Comparison of ENCODE assay signal across 10 cellular contexts in the genomic region with DNA sequence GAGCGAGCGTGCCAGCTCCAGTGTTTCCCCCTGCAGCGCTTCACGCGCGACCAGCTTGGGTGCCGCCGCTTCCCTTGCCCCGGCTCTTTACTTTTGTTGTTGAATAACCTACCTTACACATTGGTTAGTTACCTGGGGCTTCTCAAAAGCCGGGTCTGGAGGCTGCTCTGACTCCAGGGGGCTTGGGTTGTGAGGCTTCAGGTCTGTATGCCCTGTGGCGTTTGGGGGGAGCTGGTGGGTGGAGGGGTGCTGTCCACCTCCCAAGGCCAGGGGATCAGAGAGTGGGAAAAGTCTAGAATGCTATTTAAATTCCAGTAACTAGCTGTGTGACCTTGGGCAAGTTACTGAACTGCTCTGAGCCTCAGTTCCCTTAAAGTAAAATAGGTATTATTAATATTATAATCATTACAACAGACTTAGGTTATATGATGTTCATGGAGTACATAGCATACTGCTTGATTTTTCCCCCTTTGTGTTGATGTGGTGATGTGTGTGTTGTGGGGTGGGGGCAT. TPM values are rescaled to one million over a fixed set of nuclear protein-coding genes. Genes with fewer than 3 reads are reported as not detected.
A peak's percentile ranks its signal among the peaks of the same experiment; 100 is the strongest.
DNase-seq lines count a peak whose midpoint lies in the region; ATAC-seq and TF ChIP-seq lines count a peak whose summit lies in the region.
"Had no signal": no experiment of that assay in that cellular context is flagged by ENCODE, and none has a peak within 500 bp of the region (broad histone marks: within the 10 kb centered on the region; RNA-seq: fewer than 3 reads in every experiment).

No MANE protein-coding gene starts in this region.

- no peaks in the 10 kb centered on the region for H3K36me3 ChIP-seq in kidney epithelial cell (ENCODE audit: control insufficient read depth, insufficient read depth, low read length)
- H3K36me3 ChIP-seq in testis (ENCODE audit: low read depth, missing control alignments): no peaks in the 10 kb centered on the region
- H3K36me3 ChIP-seq: BLaER1 had no signal

- H3K27ac Mint-ChIP-seq in activated T-cell treated with anti-CD3 and anti-CD28 coated beads, Interleukin-2, amount 50 U/mL, for 24 hours: no peak overlapping the region
- no peak overlapping the region for H3K27ac Mint-ChIP-seq in activated CD4-positive, alpha-beta T cell treated with anti-CD3 and anti-CD28 coated beads, Interleukin-2, amount 10 ng/mL, durations not matched to agents 7 days and 5 days
- H3K27ac Mint-ChIP-seq: activated naive CD8-positive, alpha-beta T cell treated with anti-CD3 and anti-CD28 coated beads, Interleukin-2, amount 10 ng/mL, durations not matched to agents 7 days and 5 days had no signal

- H3K9me3 Mint-ChIP-seq in activated T-cell treated with anti-CD3 and anti-CD28 coated beads, Interleukin-2, amount 50 U/mL, for 24 hours: no peaks in the 10 kb centered on the region
- no peaks in the 10 kb centered on the region for H3K9me3 Mint-ChIP-seq in activated CD4-positive, alpha-beta T cell treated with anti-CD3 and anti-CD28 coated beads, Interleukin-2, amount 10 ng/mL, durations not matched to agents 7 days and 5 days
- H3K9me3 Mint-ChIP-seq: activated naive CD8-positive, alpha-beta T cell treated with anti-CD3 and anti-CD28 coated beads, Interleukin-2, amount 10 ng/mL, durations not matched to agents 7 days and 5 days had no signal

- intact Hi-C loops in testis (cut with DNase I; ENCODE audit: low total_unique reads): no loop called here

- WGBS in testis, 2 donors: 3 to 24% methylated on average over 10 to 11 of the region's 11 CpGs

- peaks cover 60% of the 10 kb centered on the region for H3K27me3 Mint-ChIP-seq in activated T-cell treated with anti-CD3 and anti-CD28 coated beads, Interleukin-2, amount 50 U/mL, for 24 hours
- peaks cover 62% of the 10 kb centered on the region for H3K27me3 Mint-ChIP-seq in activated CD4-positive, alpha-beta T cell treated with anti-CD3 and anti-CD28 coated beads, Interleukin-2, amount 10 ng/mL, durations not matched to agents 7 days and 5 days

- no peaks in the 10 kb centered on the region for H3K4me1 Mint-ChIP-seq in activated T-cell treated with anti-CD3 and anti-CD28 coated beads, Interleukin-2, amount 50 U/mL, for 24 hours (ENCODE audit: low read depth)
- H3K4me1 Mint-ChIP-seq in activated CD4-positive, alpha-beta T cell treated with anti-CD3 and anti-CD28 coated beads, Interleukin-2, amount 10 ng/mL, durations not matched to agents 7 days and 5 days: no peaks in the 10 kb centered on the region
- H3K4me1 Mint-ChIP-seq: activated naive CD8-positive, alpha-beta T cell treated with anti-CD3 and anti-CD28 coated beads, Interleukin-2, amount 10 ng/mL, durations not matched to agents 7 days and 5 days had no signal

- H3K27ac ChIP-seq in VCaP (peak overlapping the region; percentile 58; the same call in 1 of the 2 replicates), testis (peak overlapping the region in 1 of 2 donors; percentile 19)
- H3K27ac ChIP-seq: BLaER1 had no signal

- no peaks in the 10 kb centered on the region for H3K36me3 Mint-ChIP-seq in activated T-cell treated with anti-CD3 and anti-CD28 coated beads, Interleukin-2, amount 50 U/mL, for 24 hours (ENCODE audit: low read depth)
- H3K36me3 Mint-ChIP-seq in activated CD4-positive, alpha-beta T cell treated with anti-CD3 and anti-CD28 coated beads, Interleukin-2, amount 10 ng/mL, durations not matched to agents 7 days and 5 days (ENCODE audit: low read depth): no peaks in the 10 kb centered on the region
- H3K36me3 Mint-ChIP-seq: activated naive CD8-positive, alpha-beta T cell treated with anti-CD3 and anti-CD28 coated beads, Interleukin-2, amount 10 ng/mL, durations not matched to agents 7 days and 5 days had no signal

- CTCF ChIA-PET in activated CD4-positive, alpha-beta T cell treated with anti-CD3 and anti-CD28 coated beads, Interleukin-2, amount 10 ng/mL, durations not matched to agents 7 days and 5 days (lab: Charles Lee): no interaction called here

- no peaks in the 10 kb centered on the region for H3K4me1 ChIP-seq in testis

- POLR2A ChIA-PET in activated CD4-positive, alpha-beta T cell treated with anti-CD3 and anti-CD28 coated beads, Interleukin-2, amount 10 ng/mL, durations not matched to agents 7 days and 5 days (lab: Charles Lee): no interaction called here

- DNase-seq in activated T-cell treated with anti-CD3 and anti-CD28 coated beads, Interleukin-2, amount 50 U/mL, for 24 hours: no peak
- no peak for DNase-seq in activated T-cell treated with anti-CD3 and anti-CD28 coated beads, Interleukin-2, amount 50 U/mL, for 48 hours
- no peak for DNase-seq in kidney epithelial cell (ENCODE audit: low read depth)
- DNase-seq in testis: no peak
- no peak for DNase-seq in activated CD4-positive, alpha-beta T cell treated with anti-CD3 and anti-CD28 coated beads, Interleukin-2, amount 10 ng/mL, durations not matched to agents 7 days and 5 days
- no peak for DNase-seq in DMS153 treated with DMSO at 0.1 percent for 48 hours (lab: John Stamatoyannopoulos, UW; ENCODE audit: unreplicated experiment)
- DNase-seq: activated naive CD8-positive, alpha-beta T cell treated with anti-CD3 and anti-CD28 coated beads, Interleukin-2, amount 10 ng/mL, durations not matched to agents 7 days and 5 days had no signal

- no peak for ATAC-seq in GM18873 (IDR thresholded peaks at IDR 0.05; ENCODE audit: low FRiP score, unreplicated experiment)

- H3K9me3 ChIP-seq in testis: no peaks in the 10 kb centered on the region

- H3K27me3 ChIP-seq in kidney epithelial cell (ENCODE audit: control insufficient read depth, insufficient read depth, low read length) (peaks cover 5% of the 10 kb centered on the region), testis (no peaks in the 10 kb centered on the region)
- H3K27me3 ChIP-seq: BLaER1 had no signal

- TF ChIP-seq POLR2A in testis (IDR thresholded peaks at IDR 0.05): no peak

- H3K4me3 ChIP-seq in kidney epithelial cell (ENCODE audit: low read depth, low read length) (peak overlapping the region; percentile 45), testis (peak overlapping the region; percentile 44 to 51)
- H3K4me3 ChIP-seq: BLaER1 had no signal

- TF ChIP-seq CTCF in VCaP (conservative IDR thresholded peaks at IDR 0.05): no peak
- TF ChIP-seq CTCF in kidney epithelial cell (IDR thresholded peaks at IDR 0.05; ENCODE audit: insufficient read depth, low read length, poor library complexity, severe bottlenecking): no peak
- no peak for TF ChIP-seq CTCF in testis (IDR thresholded peaks at IDR 0.05)

- H3K4me3 Mint-ChIP-seq in activated T-cell treated with anti-CD3 and anti-CD28 coated beads, Interleukin-2, amount 50 U/mL, for 24 hours: peak overlapping the region; percentile 29
- no peak overlapping the region for H3K4me3 Mint-ChIP-seq in activated CD4-positive, alpha-beta T cell treated with anti-CD3 and anti-CD28 coated beads, Interleukin-2, amount 10 ng/mL, durations not matched to agents 7 days and 5 days

RNA-seq across cellular contexts. Expression of a gene that starts 0.8 kb away (rescaled TPM):
- total RNA-seq in kidney epithelial cell: 1.2 and 5.3 TPM in 2 replicates
- total RNA-seq in testis: 10 to 100 TPM; 41.9 to 45.2 TPM
- 53.0 TPM for polyA plus RNA-seq in testis (ENCODE audit: insufficient read depth, low read depth, low replicate concordance)
- not detected for total RNA-seq in activated CD4-positive, alpha-beta T cell treated with anti-CD3 and anti-CD28 coated beads, Interleukin-2, amount 10 ng/mL, durations not matched to agents 7 days and 5 days
- total RNA-seq: activated naive CD8-positive, alpha-beta T cell treated with anti-CD3 and anti-CD28 coated beads, Interleukin-2, amount 10 ng/mL, durations not matched to agents 7 days and 5 days had no signal
